In genomic region chr7:7944619-7945282, GRCh38 we compare ENCODE assay signal across 8 cellular contexts. TPM values are rescaled to one million over a fixed set of nuclear protein-coding genes. Genes with fewer than 3 reads are reported as not detected.
A peak's percentile ranks its signal among the peaks of the same experiment; 100 is the strongest.
DNase-seq lines count a peak whose midpoint lies in the region; ATAC-seq and TF ChIP-seq lines count a peak whose summit lies in the region.

No MANE protein-coding gene starts in this region.

- H4K20me1 ChIP-seq in SU-DHL-6 (ENCODE audit: low read depth, low read length), result no peaks in the 10 kb centered on the region

- no peak for TF ChIP-seq CTCF in SU-DHL-6 (IDR thresholded peaks at IDR 0.05; ENCODE audit: insufficient read depth, low read length, poor library complexity, severe bottlenecking)

- H2AFZ ChIP-seq in SU-DHL-6 (ENCODE audit: low read depth, low read length, severe bottlenecking), result no peak overlapping the region

- DNase-seq in cerebellum (ENCODE audit: low spot score) (peak; percentile 6), Right ventricle myocardium superior (no peak), MG63 (no peak), sciatic nerve (ENCODE audit: low spot score) (no peak)
- DNase-seq in stimulated activated CD8-positive, alpha-beta memory T cell treated with anti-CD3 and anti-CD28 coated beads, Interleukin-15, amount 100 ng/mL, for 1 hour (ENCODE audit: low read depth), result peak; percentile 4

- ATAC-seq in GM18867 (IDR thresholded peaks at IDR 0.05; ENCODE audit: unreplicated experiment) (peak; percentile 89), HG02852 (IDR thresholded peaks at IDR 0.05; ENCODE audit: unreplicated experiment) (peak; percentile 90), Right ventricle myocardium superior (ENCODE audit: poor library complexity) (no peak), sciatic nerve (no peak)

- H3K36me3 ChIP-seq in SU-DHL-6 (ENCODE audit: low read length) (no peaks in the 10 kb centered on the region), MG63 (no peaks in the 10 kb centered on the region)

- intact Hi-C loops in Right ventricle myocardium superior (cut with DNase I) (no loop called here), sciatic nerve (cut with DNase I) (no loop called here)

- H3K4me2 ChIP-seq in SU-DHL-6 (ENCODE audit: low read depth, low read length, poor library complexity, severe bottlenecking), result peak overlapping the region; percentile 18

- no peaks in the 10 kb centered on the region for H3K9me3 ChIP-seq in SU-DHL-6 (ENCODE audit: insufficient read depth, low read length)
- no peaks in the 10 kb centered on the region for H3K9me3 ChIP-seq in MG63

- H3K79me2 ChIP-seq in SU-DHL-6 (ENCODE audit: insufficient read depth, low read length), result no peaks in the 10 kb centered on the region

- peak overlapping the region; percentile 12 for H3K27ac ChIP-seq in SU-DHL-6 (ENCODE audit: low read depth, low read length)

- H3K9ac ChIP-seq in SU-DHL-6 (ENCODE audit: low read length), result no peak overlapping the region

- no peaks in the 10 kb centered on the region for H3K27me3 ChIP-seq in SU-DHL-6 (ENCODE audit: low read length)
- H3K27me3 ChIP-seq in MG63, result no peaks in the 10 kb centered on the region

- H3K4me3 ChIP-seq in SU-DHL-6 (ENCODE audit: insufficient read depth, low read length, poor library complexity, severe bottlenecking) (no peak overlapping the region), MG63 (no peak overlapping the region)

- no peaks in the 10 kb centered on the region for H3K9me2 ChIP-seq in SU-DHL-6 (replicated peaks; ENCODE audit: insufficient read depth, low read length)

- H3F3A ChIP-seq in SU-DHL-6 (ENCODE audit: insufficient read depth), result no peaks in the 10 kb centered on the region

RNA-seq across cellular contexts. Expression of gene GLCCI1, which starts 23.8 kb away (rescaled TPM):
- total RNA-seq in cerebellum (51.2 TPM), Right ventricle myocardium superior (4.0 TPM), sciatic nerve (23.5 TPM)
- 0.76 and 2.9 TPM in 2 replicates for total RNA-seq in MG63 (2014; rRNA removed; shearing (Covaris generic); ENCODE audit: low replicate concordance)

Comparison
In these comparisons a context has a peak if more than half of its experiments do, and no peak if none do; other contexts are left out.
1. ATAC-seq: peak in GM18867 (single experiment) and HG02852 (single experiment); none in Right ventricle myocardium superior (single experiment) and sciatic nerve (single experiment).
2. DNase-seq: peak in cerebellum (single experiment) and stimulated activated CD8-positive, alpha-beta memory T cell treated with anti-CD3 and anti-CD28 coated beads, Interleukin-15, amount 100 ng/mL, for 1 hour (single experiment); none in Right ventricle myocardium superior (single experiment), MG63 (single experiment) and sciatic nerve (single experiment).